ENCODE assay signal across 12 cellular contexts in genomic region chr1:226974544-226975258, GRCh38. TPM values are rescaled to one million over a fixed set of nuclear protein-coding genes. Genes with fewer than 3 reads are reported as not detected.
DNase-seq lines count a peak whose midpoint lies in the region; ATAC-seq and TF ChIP-seq lines count a peak whose summit lies in the region.
"Had no signal": no experiment of that assay in that cellular context is flagged by ENCODE, and none has a peak within 500 bp of the region (broad histone marks: within the 10 kb centered on the region; RNA-seq: fewer than 3 reads in every experiment).

No MANE protein-coding gene starts in this region.

- peaks cover 24% of the 10 kb centered on the region for H3K36me3 ChIP-seq in right atrium auricular region
- H3K36me3 ChIP-seq in trophoblast cell (ENCODE audit: control insufficient read depth in 1 of 2, insufficient read depth in 2 of 2, low read length in 2 of 2): no peaks in the 10 kb centered on the region

- no peak overlapping the region for H3K9ac ChIP-seq in trophoblast cell (ENCODE audit: low read length)

- H2BK120ac ChIP-seq in trophoblast cell (ENCODE audit: insufficient read depth, low read length, poor library complexity): peak overlapping the region; percentile 48

- peaks cover 8% of the 10 kb centered on the region for H3K9me3 Mint-ChIP-seq in WTC11
- H3K9me3 Mint-ChIP-seq: CD4-positive, alpha-beta T cell had no signal

- no peak overlapping the region for H3K4me3 Mint-ChIP-seq in WTC11
- H3K4me3 Mint-ChIP-seq: CD4-positive, alpha-beta T cell had no signal

- H2AFZ ChIP-seq in trophoblast cell (ENCODE audit: insufficient read depth, low read length, poor library complexity): no peak overlapping the region

- no peak overlapping the region for H3K4me2 ChIP-seq in trophoblast cell (ENCODE audit: low read length)

- peak overlapping the region; percentile 47 for H3K27ac ChIP-seq in AG04450 (ENCODE audit: low read depth, low read length)
- H3K27ac ChIP-seq in right atrium auricular region: peak overlapping the region; percentile 84 to 87
- peak overlapping the region; percentile 74 for H3K27ac ChIP-seq in trophoblast cell (ENCODE audit: low read depth, low read length)

- peak overlapping the region; percentile 65 for H3K27ac Mint-ChIP-seq in WTC11
- H3K27ac Mint-ChIP-seq: CD4-positive, alpha-beta T cell had no signal

- peak overlapping the region; percentile 9 for H2AK5ac ChIP-seq in trophoblast cell (ENCODE audit: low read length)

- H2BK5ac ChIP-seq in trophoblast cell (ENCODE audit: low read depth, low read length, poor library complexity): peak overlapping the region; percentile 22

- H3K36me3 Mint-ChIP-seq in WTC11: peaks cover 10% of the 10 kb centered on the region

- H3K9me3 ChIP-seq in AG04450 (ENCODE audit: control insufficient read depth, insufficient read depth, low read length): peaks cover 5% of the 10 kb centered on the region
- peaks cover 0 to 6% of the 10 kb centered on the region in 2 donors for H3K9me3 ChIP-seq in right atrium auricular region
- H3K9me3 ChIP-seq in trophoblast cell (ENCODE audit: insufficient read depth, low read depth, low read length): peaks cover 5% of the 10 kb centered on the region

- H4K91ac ChIP-seq in trophoblast cell (ENCODE audit: low read depth, low read length): peak overlapping the region; percentile 41

- 0 out of 2 replicates have a peak, but pooled peaks cover 3% of the 10 kb centered on the region for H3K4me1 Mint-ChIP-seq in WTC11

- H3K23ac ChIP-seq in trophoblast cell (ENCODE audit: low read length): no peak overlapping the region

- POLR2A ChIA-PET in AG04450 (lab: Yijun Ruan, JAX): interaction anchor here (1.4 kb wide), 1 partner anchor 35 kb away, joined by 3 read pairs; no protein-coding TSS in a partner anchor
- POLR2A ChIA-PET in WTC11 (lab: Charles Lee): no interaction called here

- H2BK12ac ChIP-seq in trophoblast cell (ENCODE audit: low read length): peak overlapping the region; percentile 14

- H3K18ac ChIP-seq in trophoblast cell (ENCODE audit: low read length): peak overlapping the region; percentile 6

- H3K27me3 ChIP-seq in AG04450 (ENCODE audit: control insufficient read depth, insufficient read depth, low read length): no peaks in the 10 kb centered on the region
- no peaks in the 10 kb centered on the region for H3K27me3 ChIP-seq in right atrium auricular region
- no peaks in the 10 kb centered on the region for H3K27me3 ChIP-seq in trophoblast cell (ENCODE audit: insufficient read depth, low read length)

- CTCF ChIA-PET in AG04450 (lab: Charles Lee) (interaction anchor here (1.0 to 1.2 kb wide), 2 partner anchors 19 to 337 kb away, joined by 3 to 4 read pairs; no protein-coding TSS in a partner anchor), WTC11 (lab: Charles Lee) (interaction anchor here (1.1 to 1.3 kb wide), 3 partner anchors 63 to 473 kb away, joined by 3 to 5 read pairs (median 5); no protein-coding TSS in a partner anchor)

- no CpG with 5 or more reads among the region's 14 CpGs for WGBS in trophoblast cell (ENCODE audit: extremely low coverage, insufficient coverage, insufficient read length)

- no peak overlapping the region for H3K4me3 ChIP-seq in AG04450 (ENCODE audit: low read depth, low read length)
- no peak overlapping the region for H3K4me3 ChIP-seq in right atrium auricular region
- H3K4me3 ChIP-seq in trophoblast cell (ENCODE audit: low read depth, low read length): no peak overlapping the region

- H4K8ac ChIP-seq in trophoblast cell (ENCODE audit: low read depth, low read length): peak overlapping the region; percentile 43

- H3K79me1 ChIP-seq in trophoblast cell (ENCODE audit: low read length): peaks cover 4% of the 10 kb centered on the region

- H3K4ac ChIP-seq in trophoblast cell (ENCODE audit: low read depth, low read length): no peak overlapping the region

- H3K4me1 ChIP-seq in right atrium auricular region: peaks cover 0 to 54% of the 10 kb centered on the region in 2 donors
- peaks cover 20 to 22% of the 10 kb centered on the region in 2 experiments for H3K4me1 ChIP-seq in trophoblast cell (ENCODE audit: control insufficient read depth in 1 of 2, insufficient read depth in 2 of 2, low read length in 2 of 2)

- H4K12ac ChIP-seq in trophoblast cell (ENCODE audit: low read depth, low read length): no peak overlapping the region

- no peak for ATAC-seq in WTC11
- ATAC-seq in HG03342 (IDR thresholded peaks at IDR 0.05; ENCODE audit: unreplicated experiment): no peak
- ATAC-seq: activated CD4-positive, CD25-positive, alpha-beta regulatory T cell treated with anti-CD3 and anti-CD28 coated beads, Interleukin-2, amount 50 U/mL, for 24 hours had no signal

- DNase-seq in AG04450 (ENCODE audit: low read depth, low spot score) (no peak), WTC11 (ENCODE audit: low spot score) (no peak), right atrium auricular region (ENCODE audit: low spot score) (no peak), trophoblast cell (no peak), amygdala (lab: John Stamatoyannopoulos, UW) (no peak), DMS 273 (lab: John Stamatoyannopoulos, UW; ENCODE audit: unreplicated experiment) (no peak), NCI-H1930 (lab: John Stamatoyannopoulos, UW) (no peak)
- DNase-seq: CD4-positive, alpha-beta T cell; central memory CD4-positive, alpha-beta T cell; OCI-M1 had no signal

- TF ChIP-seq CTCF in AG04450 (IDR thresholded peaks at IDR 0.05; ENCODE audit: low read depth, low read length) (no peak), WTC11 (IDR thresholded peaks at IDR 0.05) (no peak), right atrium auricular region (IDR thresholded peaks at IDR 0.05) (no peak)

- no peaks in the 10 kb centered on the region for H3K79me2 ChIP-seq in trophoblast cell (ENCODE audit: control insufficient read depth, insufficient read depth, low read length, poor library complexity)

- peak overlapping the region; percentile 65 for H3K14ac ChIP-seq in trophoblast cell (ENCODE audit: low read length)

- H3K27me3 Mint-ChIP-seq in WTC11 (ENCODE audit: low read depth): no peaks in the 10 kb centered on the region; the same call in 1 of the 2 replicates
- H3K27me3 Mint-ChIP-seq: CD4-positive, alpha-beta T cell had no signal

TF ChIP-seq in WTC11, 78 proteins besides CTCF, POLR2A, EP300 and RAD21 (continues in another document):
- TF ChIP-seq ERG (CRISPR knock-in tag; IDR thresholded peaks at IDR 0.05) (no peak), PRRX2 (CRISPR knock-in tag; IDR thresholded peaks at IDR 0.05) (no peak), KAT7 (CRISPR knock-in tag; IDR thresholded peaks at IDR 0.05; ENCODE audit: borderline replicate concordance) (no peak), EMX1 (CRISPR knock-in tag; IDR thresholded peaks at IDR 0.05) (no peak), GABPB1 (CRISPR knock-in tag; IDR thresholded peaks at IDR 0.05) (no peak), SMAD3 (CRISPR knock-in tag; IDR thresholded peaks at IDR 0.05; ENCODE audit: borderline replicate concordance) (no peak), JAZF1 (CRISPR knock-in tag; IDR thresholded peaks at IDR 0.05) (no peak), ARID4B (CRISPR knock-in tag; IDR thresholded peaks at IDR 0.05; ENCODE audit: borderline replicate concordance) (no peak), ETV6 (CRISPR knock-in tag; IDR thresholded peaks at IDR 0.05) (no peak), ZNF317 (CRISPR knock-in tag; IDR thresholded peaks at IDR 0.05; ENCODE audit: borderline replicate concordance, low read depth) (no peak), ZNF263 (CRISPR knock-in tag; IDR thresholded peaks at IDR 0.05; ENCODE audit: low read depth) (no peak), NFE2L1 (CRISPR knock-in tag; IDR thresholded peaks at IDR 0.05) (no peak)

RNA-seq across cellular contexts. Expression of gene COQ8A, which starts 34.6 kb away (rescaled TPM):
- polyA plus RNA-seq in AG04450 (2011; rRNA removed): 5.0 and 5.3 TPM in 2 replicates
- polyA minus RNA-seq in AG04450 (2011; rRNA and poly(A)+ RNA removed): 5.0 and 5.1 TPM in 2 replicates
- total RNA-seq in WTC11 (2021) (39.4 to 41.1 TPM (median 40.8 TPM) in 3 replicates), right atrium auricular region (100 to 1,000 TPM; 158 to 253 TPM)
- 4.5 TPM in 2 replicates for polyA plus RNA-seq in trophoblast cell (2013)
